In genomic region chr14:80645667-80646413, GRCh38 we compare ENCODE assay signal across 1 cellular context.
A peak's percentile ranks its signal among the peaks of the same experiment; 100 is the strongest.
TF ChIP-seq lines count a peak whose summit lies in the region.

No MANE protein-coding gene starts in this region.

TF ChIP-seq in HepG2, 621 proteins besides CTCF, POLR2A, EP300 and RAD21 (continued from another document and continues in another):
- TF ChIP-seq, protein P1, sequence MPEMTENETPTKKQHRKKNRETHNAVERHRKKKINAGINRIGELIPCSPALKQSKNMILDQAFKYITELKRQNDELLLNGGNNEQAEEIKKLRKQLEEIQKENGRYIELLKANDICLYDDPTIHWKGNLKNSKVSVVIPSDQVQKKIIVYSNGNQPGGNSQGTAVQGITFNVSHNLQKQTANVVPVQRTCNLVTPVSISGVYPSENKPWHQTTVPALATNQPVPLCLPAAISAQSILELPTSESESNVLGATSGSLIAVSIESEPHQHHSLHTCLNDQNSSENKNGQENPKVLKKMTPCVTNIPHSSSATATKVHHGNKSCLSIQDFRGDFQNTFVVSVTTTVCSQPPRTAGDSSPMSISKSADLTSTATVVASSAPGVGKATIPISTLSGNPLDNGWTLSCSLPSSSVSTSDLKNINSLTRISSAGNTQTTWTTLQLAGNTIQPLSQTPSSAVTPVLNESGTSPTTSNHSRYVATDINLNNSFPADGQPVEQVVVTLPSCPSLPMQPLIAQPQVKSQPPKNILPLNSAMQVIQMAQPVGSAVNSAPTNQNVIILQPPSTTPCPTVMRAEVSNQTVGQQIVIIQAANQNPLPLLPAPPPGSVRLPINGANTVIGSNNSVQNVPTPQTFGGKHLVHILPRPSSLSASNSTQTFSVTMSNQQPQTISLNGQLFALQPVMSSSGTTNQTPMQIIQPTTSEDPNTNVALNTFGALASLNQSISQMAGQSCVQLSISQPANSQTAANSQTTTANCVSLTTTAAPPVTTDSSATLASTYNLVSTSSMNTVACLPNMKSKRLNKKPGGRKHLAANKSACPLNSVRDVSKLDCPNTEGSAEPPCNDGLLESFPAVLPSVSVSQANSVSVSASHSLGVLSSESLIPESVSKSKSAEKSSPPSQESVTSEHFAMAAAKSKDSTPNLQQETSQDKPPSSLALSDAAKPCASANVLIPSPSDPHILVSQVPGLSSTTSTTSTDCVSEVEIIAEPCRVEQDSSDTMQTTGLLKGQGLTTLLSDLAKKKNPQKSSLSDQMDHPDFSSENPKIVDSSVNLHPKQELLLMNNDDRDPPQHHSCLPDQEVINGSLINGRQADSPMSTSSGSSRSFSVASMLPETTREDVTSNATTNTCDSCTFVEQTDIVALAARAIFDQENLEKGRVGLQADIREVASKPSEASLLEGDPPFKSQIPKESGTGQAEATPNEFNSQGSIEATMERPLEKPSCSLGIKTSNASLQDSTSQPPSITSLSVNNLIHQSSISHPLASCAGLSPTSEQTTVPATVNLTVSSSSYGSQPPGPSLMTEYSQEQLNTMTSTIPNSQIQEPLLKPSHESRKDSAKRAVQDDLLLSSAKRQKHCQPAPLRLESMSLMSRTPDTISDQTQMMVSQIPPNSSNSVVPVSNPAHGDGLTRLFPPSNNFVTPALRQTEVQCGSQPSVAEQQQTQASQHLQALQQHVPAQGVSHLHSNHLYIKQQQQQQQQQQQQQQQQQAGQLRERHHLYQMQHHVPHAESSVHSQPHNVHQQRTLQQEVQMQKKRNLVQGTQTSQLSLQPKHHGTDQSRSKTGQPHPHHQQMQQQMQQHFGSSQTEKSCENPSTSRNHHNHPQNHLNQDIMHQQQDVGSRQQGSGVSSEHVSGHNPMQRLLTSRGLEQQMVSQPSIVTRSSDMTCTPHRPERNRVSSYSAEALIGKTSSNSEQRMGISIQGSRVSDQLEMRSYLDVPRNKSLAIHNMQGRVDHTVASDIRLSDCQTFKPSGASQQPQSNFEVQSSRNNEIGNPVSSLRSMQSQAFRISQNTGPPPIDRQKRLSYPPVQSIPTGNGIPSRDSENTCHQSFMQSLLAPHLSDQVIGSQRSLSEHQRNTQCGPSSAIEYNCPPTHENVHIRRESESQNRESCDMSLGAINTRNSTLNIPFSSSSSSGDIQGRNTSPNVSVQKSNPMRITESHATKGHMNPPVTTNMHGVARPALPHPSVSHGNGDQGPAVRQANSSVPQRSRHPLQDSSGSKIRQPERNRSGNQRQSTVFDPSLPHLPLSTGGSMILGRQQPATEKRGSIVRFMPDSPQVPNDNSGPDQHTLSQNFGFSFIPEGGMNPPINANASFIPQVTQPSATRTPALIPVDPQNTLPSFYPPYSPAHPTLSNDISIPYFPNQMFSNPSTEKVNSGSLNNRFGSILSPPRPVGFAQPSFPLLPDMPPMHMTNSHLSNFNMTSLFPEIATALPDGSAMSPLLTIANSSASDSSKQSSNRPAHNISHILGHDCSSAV (CRISPR knock-in tag; IDR thresholded peaks at IDR 0.05; ENCODE audit: borderline replicate concordance): no peak
- no peak for TF ChIP-seq ZNF256 (CRISPR knock-in tag; conservative IDR thresholded peaks at IDR 0.05)
- 0 out of 2 replicates have a peak, but pooled peaks have one; percentile 29 for TF ChIP-seq BCL6 (CRISPR knock-in tag; IDR thresholded peaks at IDR 0.05)
- no peak for TF ChIP-seq NONO (IDR thresholded peaks at IDR 0.05)
- TF ChIP-seq NONO (CRISPR knock-in tag; conservative IDR thresholded peaks at IDR 0.05): no peak
- 0 out of 2 replicates have a peak, but pooled peaks have one; percentile 31 for TF ChIP-seq CREM (IDR thresholded peaks at IDR 0.05)
- TF ChIP-seq CREM (CRISPR knock-in tag; IDR thresholded peaks at IDR 0.05): no peak
- no peak for TF ChIP-seq MEIS2 (CRISPR knock-in tag; IDR thresholded peaks at IDR 0.05)
- TF ChIP-seq ZBTB38 (CRISPR knock-in tag; IDR thresholded peaks at IDR 0.05): no peak
- no peak for TF ChIP-seq NFRKB (IDR thresholded peaks at IDR 0.05)
- TF ChIP-seq ZEB1 (IDR thresholded peaks at IDR 0.05; ENCODE audit: insufficient replicate concordance, low read depth): no peak
- TF ChIP-seq ZNF768 (CRISPR knock-in tag; IDR thresholded peaks at IDR 0.05): no peak
- TF ChIP-seq, protein P2, sequence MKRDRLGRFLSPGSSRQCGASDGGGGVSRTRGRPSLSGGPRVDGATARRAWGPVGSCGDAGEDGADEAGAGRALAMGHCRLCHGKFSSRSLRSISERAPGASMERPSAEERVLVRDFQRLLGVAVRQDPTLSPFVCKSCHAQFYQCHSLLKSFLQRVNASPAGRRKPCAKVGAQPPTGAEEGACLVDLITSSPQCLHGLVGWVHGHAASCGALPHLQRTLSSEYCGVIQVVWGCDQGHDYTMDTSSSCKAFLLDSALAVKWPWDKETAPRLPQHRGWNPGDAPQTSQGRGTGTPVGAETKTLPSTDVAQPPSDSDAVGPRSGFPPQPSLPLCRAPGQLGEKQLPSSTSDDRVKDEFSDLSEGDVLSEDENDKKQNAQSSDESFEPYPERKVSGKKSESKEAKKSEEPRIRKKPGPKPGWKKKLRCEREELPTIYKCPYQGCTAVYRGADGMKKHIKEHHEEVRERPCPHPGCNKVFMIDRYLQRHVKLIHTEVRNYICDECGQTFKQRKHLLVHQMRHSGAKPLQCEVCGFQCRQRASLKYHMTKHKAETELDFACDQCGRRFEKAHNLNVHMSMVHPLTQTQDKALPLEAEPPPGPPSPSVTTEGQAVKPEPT (CRISPR knock-in tag; IDR thresholded peaks at IDR 0.05; ENCODE audit: low read depth): no peak
- TF ChIP-seq ZNF75D (CRISPR knock-in tag; IDR thresholded peaks at IDR 0.05; ENCODE audit: borderline replicate concordance): no peak
- 0 out of 2 replicates have a peak, but pooled peaks have one; percentile 26 for TF ChIP-seq LCORL (IDR thresholded peaks at IDR 0.05)
- TF ChIP-seq LCORL (CRISPR knock-in tag; IDR thresholded peaks at IDR 0.05): no peak
- no peak for TF ChIP-seq PRDM10 (CRISPR knock-in tag; IDR thresholded peaks at IDR 0.05; ENCODE audit: low read depth)
- TF ChIP-seq ONECUT2 (CRISPR knock-in tag; IDR thresholded peaks at IDR 0.05): peak; percentile 92
- no peak for TF ChIP-seq HHEX (CRISPR knock-in tag; IDR thresholded peaks at IDR 0.05)
- no peak for TF ChIP-seq RBAK (CRISPR knock-in tag; IDR thresholded peaks at IDR 0.05)
- no peak for TF ChIP-seq ZNF619 (CRISPR knock-in tag; IDR thresholded peaks at IDR 0.05)
- 0 out of 2 replicates have a peak, but pooled peaks have one; percentile 36 for TF ChIP-seq DPF2 (CRISPR knock-in tag; IDR thresholded peaks at IDR 0.05; ENCODE audit: borderline replicate concordance, low read depth)
- no peak for TF ChIP-seq DR1 (CRISPR knock-in tag; IDR thresholded peaks at IDR 0.05)
- TF ChIP-seq CCDC6 (CRISPR knock-in tag; IDR thresholded peaks at IDR 0.05): no peak
- TF ChIP-seq, protein P3, sequence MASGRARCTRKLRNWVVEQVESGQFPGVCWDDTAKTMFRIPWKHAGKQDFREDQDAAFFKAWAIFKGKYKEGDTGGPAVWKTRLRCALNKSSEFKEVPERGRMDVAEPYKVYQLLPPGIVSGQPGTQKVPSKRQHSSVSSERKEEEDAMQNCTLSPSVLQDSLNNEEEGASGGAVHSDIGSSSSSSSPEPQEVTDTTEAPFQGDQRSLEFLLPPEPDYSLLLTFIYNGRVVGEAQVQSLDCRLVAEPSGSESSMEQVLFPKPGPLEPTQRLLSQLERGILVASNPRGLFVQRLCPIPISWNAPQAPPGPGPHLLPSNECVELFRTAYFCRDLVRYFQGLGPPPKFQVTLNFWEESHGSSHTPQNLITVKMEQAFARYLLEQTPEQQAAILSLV (CRISPR knock-in tag; IDR thresholded peaks at IDR 0.05; ENCODE audit: borderline replicate concordance): no peak
- no peak for TF ChIP-seq SATB2 (CRISPR knock-in tag; IDR thresholded peaks at IDR 0.05)
- TF ChIP-seq FOXP1 (IDR thresholded peaks at IDR 0.05): no peak
- TF ChIP-seq FOXP1 (CRISPR knock-in tag; IDR thresholded peaks at IDR 0.05): peak; percentile 27; the same call in 1 of the 2 replicates
- TF ChIP-seq TOPORS (CRISPR knock-in tag; IDR thresholded peaks at IDR 0.05): no peak
- no peak for TF ChIP-seq PRMT3 (CRISPR knock-in tag; IDR thresholded peaks at IDR 0.05; ENCODE audit: borderline replicate concordance, low read depth)
- no peak for TF ChIP-seq BORCS8-MEF2B (CRISPR knock-in tag; IDR thresholded peaks at IDR 0.05)
- TF ChIP-seq TEAD2 (CRISPR knock-in tag; IDR thresholded peaks at IDR 0.05): no peak
- TF ChIP-seq SAP130 (CRISPR knock-in tag; IDR thresholded peaks at IDR 0.05; ENCODE audit: low read depth): 0 out of 2 replicates have a peak, but pooled peaks have one; percentile 16
- TF ChIP-seq, protein P4, sequence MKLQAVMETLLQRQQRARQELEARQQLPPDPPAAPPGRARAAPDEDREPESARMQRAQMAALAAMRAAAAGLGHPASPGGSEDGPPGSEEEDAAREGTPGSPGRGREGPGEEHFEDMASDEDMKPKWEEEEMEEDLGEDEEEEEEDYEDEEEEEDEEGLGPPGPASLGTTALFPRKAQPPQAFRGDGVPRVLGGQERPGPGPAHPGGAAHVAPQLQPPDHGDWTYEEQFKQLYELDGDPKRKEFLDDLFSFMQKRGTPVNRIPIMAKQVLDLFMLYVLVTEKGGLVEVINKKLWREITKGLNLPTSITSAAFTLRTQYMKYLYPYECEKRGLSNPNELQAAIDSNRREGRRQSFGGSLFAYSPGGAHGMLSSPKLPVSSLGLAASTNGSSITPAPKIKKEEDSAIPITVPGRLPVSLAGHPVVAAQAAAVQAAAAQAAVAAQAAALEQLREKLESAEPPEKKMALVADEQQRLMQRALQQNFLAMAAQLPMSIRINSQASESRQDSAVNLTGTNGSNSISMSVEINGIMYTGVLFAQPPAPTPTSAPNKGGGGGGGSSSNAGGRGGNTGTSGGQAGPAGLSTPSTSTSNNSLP (IDR thresholded peaks at IDR 0.05; ENCODE audit: low read depth, low read length): 0 out of 2 replicates have a peak, but pooled peaks have one; percentile 37
- peak; percentile 84 for TF ChIP-seq MIXL1 (CRISPR knock-in tag; IDR thresholded peaks at IDR 0.05)
- no peak for TF ChIP-seq KLF13 (CRISPR knock-in tag; IDR thresholded peaks at IDR 0.05)
- TF ChIP-seq ZNF597 (CRISPR knock-in tag; IDR thresholded peaks at IDR 0.05): no peak
- TF ChIP-seq EEA1 (CRISPR knock-in tag; IDR thresholded peaks at IDR 0.05; ENCODE audit: borderline replicate concordance): no peak
- no peak for TF ChIP-seq GZF1 (CRISPR knock-in tag; IDR thresholded peaks at IDR 0.05)
- peak; percentile 61 for TF ChIP-seq GATAD2A (CRISPR knock-in tag; IDR thresholded peaks at IDR 0.05)
- TF ChIP-seq TEAD3 (CRISPR knock-in tag; optimal IDR thresholded peaks at IDR 0.05; ENCODE audit: borderline replicate concordance): no peak
- TF ChIP-seq, protein P5, sequence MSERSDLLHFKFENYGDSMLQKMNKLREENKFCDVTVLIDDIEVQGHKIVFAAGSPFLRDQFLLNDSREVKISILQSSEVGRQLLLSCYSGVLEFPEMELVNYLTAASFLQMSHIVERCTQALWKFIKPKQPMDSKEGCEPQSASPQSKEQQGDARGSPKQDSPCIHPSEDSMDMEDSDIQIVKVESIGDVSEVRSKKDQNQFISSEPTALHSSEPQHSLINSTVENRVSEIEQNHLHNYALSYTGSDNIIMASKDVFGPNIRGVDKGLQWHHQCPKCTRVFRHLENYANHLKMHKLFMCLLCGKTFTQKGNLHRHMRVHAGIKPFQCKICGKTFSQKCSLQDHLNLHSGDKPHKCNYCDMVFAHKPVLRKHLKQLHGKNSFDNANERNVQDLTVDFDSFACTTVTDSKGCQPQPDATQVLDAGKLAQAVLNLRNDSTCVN (CRISPR knock-in tag; IDR thresholded peaks at IDR 0.05; ENCODE audit: borderline replicate concordance): no peak
- TF ChIP-seq POGZ (CRISPR knock-in tag; IDR thresholded peaks at IDR 0.05): peak; percentile 57
- TF ChIP-seq GLI4 (CRISPR knock-in tag; IDR thresholded peaks at IDR 0.05; ENCODE audit: borderline replicate concordance): no peak
- no peak for TF ChIP-seq ZNF672 (CRISPR knock-in tag; IDR thresholded peaks at IDR 0.05)
- TF ChIP-seq ZNF816 (CRISPR knock-in tag; IDR thresholded peaks at IDR 0.05; ENCODE audit: borderline replicate concordance): no peak
- no peak for TF ChIP-seq KDM4B (CRISPR knock-in tag; IDR thresholded peaks at IDR 0.05)
- TF ChIP-seq SETDB1 (CRISPR knock-in tag; IDR thresholded peaks at IDR 0.05; ENCODE audit: borderline replicate concordance): no peak
- TF ChIP-seq ZNF567 (CRISPR knock-in tag; IDR thresholded peaks at IDR 0.05; ENCODE audit: borderline replicate concordance): no peak
- no peak for TF ChIP-seq ZNF44 (CRISPR knock-in tag; IDR thresholded peaks at IDR 0.05)
